In genomic region chr10:79399242-79399831, GRCh38 we compare ENCODE assay signal across 8 cellular contexts. TPM values are rescaled to one million over a fixed set of nuclear protein-coding genes. Genes with fewer than 3 reads are reported as not detected.
DNase-seq lines count a peak whose midpoint lies in the region; ATAC-seq and TF ChIP-seq lines count a peak whose summit lies in the region.

No MANE protein-coding gene starts in this region.

- no peaks in the 10 kb centered on the region for H3K4me1 ChIP-seq in effector memory CD4-positive, alpha-beta T cell (ENCODE audit: control insufficient read depth, insufficient read depth, low read length, poor library complexity, severe bottlenecking)

- H3K4me1 Mint-ChIP-seq in WTC11: peaks cover 33% of the 10 kb centered on the region
- H3K4me1 Mint-ChIP-seq in activated T-cell treated with anti-CD3 and anti-CD28 coated beads, Interleukin-2, amount 50 U/mL, for 72 hours (ENCODE audit: low read depth): no peaks in the 10 kb centered on the region

- no peak for TF ChIP-seq CTCF in WTC11 (IDR thresholded peaks at IDR 0.05)

- H3K27ac ChIP-seq in effector memory CD4-positive, alpha-beta T cell (ENCODE audit: insufficient read depth, low read length, poor library complexity, severe bottlenecking): no peak overlapping the region

- H3K9me3 Mint-ChIP-seq in WTC11: no peaks in the 10 kb centered on the region
- no peaks in the 10 kb centered on the region for H3K9me3 Mint-ChIP-seq in activated T-cell treated with anti-CD3 and anti-CD28 coated beads, Interleukin-2, amount 50 U/mL, for 72 hours

- H3K4me3 ChIP-seq in effector memory CD4-positive, alpha-beta T cell (ENCODE audit: insufficient read depth, low read depth, low read length, poor library complexity, severe bottlenecking): no peak overlapping the region

- DNase-seq in HCEC 1CT (peak; percentile 92), WTC11 (ENCODE audit: low spot score) (peak; percentile 70), Right ventricle myocardium superior (peak; percentile 94), pons (ENCODE audit: low spot score) (peak; percentile 81), GM19238 (ENCODE audit: insufficient read length, low spot score) (no peak)
- DNase-seq in effector memory CD4-positive, alpha-beta T cell: no peak
- DNase-seq in activated T-cell treated with anti-CD3 and anti-CD28 coated beads, Interleukin-2, amount 50 U/mL, for 72 hours: no peak

- H3K27me3 Mint-ChIP-seq in WTC11 (ENCODE audit: low read depth): peaks cover 6% of the 10 kb centered on the region; the same call in 1 of the 2 replicates
- peaks cover 5% of the 10 kb centered on the region for H3K27me3 Mint-ChIP-seq in activated T-cell treated with anti-CD3 and anti-CD28 coated beads, Interleukin-2, amount 50 U/mL, for 72 hours (ENCODE audit: low read depth)

- ATAC-seq in WTC11 (peak; percentile 83), Right ventricle myocardium superior (ENCODE audit: poor library complexity) (peak; percentile 78), HG02884 (IDR thresholded peaks at IDR 0.05; ENCODE audit: unreplicated experiment) (no peak)
- ATAC-seq in activated T-cell treated with anti-CD3 and anti-CD28 coated beads, Interleukin-2, amount 50 U/mL, for 72 hours (replicated peaks in 1 of 2): no peak

- H3K27me3 ChIP-seq in effector memory CD4-positive, alpha-beta T cell (replicated peaks; ENCODE audit: control insufficient read depth, insufficient read depth, low read length, poor library complexity, severe bottlenecking): no peaks in the 10 kb centered on the region

- POLR2A ChIA-PET in WTC11 (lab: Charles Lee): interaction anchor here (0.9 kb wide), 1 partner anchor 45 kb away, joined by 4 read pairs; no protein-coding TSS in a partner anchor

- H3K36me3 Mint-ChIP-seq in WTC11: no peaks in the 10 kb centered on the region
- H3K36me3 Mint-ChIP-seq in activated T-cell treated with anti-CD3 and anti-CD28 coated beads, Interleukin-2, amount 50 U/mL, for 72 hours (ENCODE audit: insufficient read depth in 2 of 2): no peaks in the 10 kb centered on the region

- H3K4me3 Mint-ChIP-seq in WTC11: peak overlapping the region; percentile 20; the same call in 1 of the 2 replicates
- H3K4me3 Mint-ChIP-seq in activated T-cell treated with anti-CD3 and anti-CD28 coated beads, Interleukin-2, amount 50 U/mL, for 72 hours: no peak overlapping the region

- H3K9me3 ChIP-seq in effector memory CD4-positive, alpha-beta T cell (ENCODE audit: control insufficient read depth, low read length): no peaks in the 10 kb centered on the region

- intact Hi-C loops in Right ventricle myocardium superior (cut with DNase I): no loop called here

- H3K36me3 ChIP-seq in effector memory CD4-positive, alpha-beta T cell (ENCODE audit: control insufficient read depth, insufficient read depth, low read length): no peaks in the 10 kb centered on the region

- CTCF ChIA-PET in WTC11 (lab: Charles Lee): interaction anchor here (0.6 to 2.8 kb wide), 8 partner anchors 9 to 89 kb away, joined by 3 to 19 read pairs (median 10); partner anchors contain the start of gene ZCCHC24

- H3K27ac Mint-ChIP-seq in WTC11: peak overlapping the region; percentile 76
- no peak overlapping the region for H3K27ac Mint-ChIP-seq in activated T-cell treated with anti-CD3 and anti-CD28 coated beads, Interleukin-2, amount 50 U/mL, for 72 hours

TF ChIP-seq in WTC11, 78 proteins besides CTCF, POLR2A, EP300 and RAD21:
- TF ChIP-seq ZNF121 (CRISPR knock-in tag; IDR thresholded peaks at IDR 0.05) (0 out of 2 replicates have a peak, but pooled peaks have one; percentile 80), FOXP4 (CRISPR knock-in tag; IDR thresholded peaks at IDR 0.05) (peak; percentile 12; the same call in 1 of the 2 replicates), PRRX2 (CRISPR knock-in tag; IDR thresholded peaks at IDR 0.05) (no peak)

RNA-seq across cellular contexts. Expression of gene ZCCHC24, which starts 46.1 kb away (rescaled TPM):
- total RNA-seq in WTC11 (2021) (6.0 to 7.7 TPM (median 6.2 TPM) in 3 replicates), Right ventricle myocardium superior (53.3 TPM)
- 1 to 10 TPM; 1.1 to 1.7 TPM for total RNA-seq in activated T-cell treated with anti-CD3 and anti-CD28 coated beads, Interleukin-2, amount 50 U/mL, for 72 hours

RNA-seq across cellular contexts. Expression of gene PPIF, which starts 52.1 kb away (rescaled TPM):
- total RNA-seq in WTC11 (2021) (80.9 to 91.4 TPM (median 89.9 TPM) in 3 replicates), Right ventricle myocardium superior (146 TPM)
- 100 to 1,000 TPM; 102 to 104 TPM for total RNA-seq in activated T-cell treated with anti-CD3 and anti-CD28 coated beads, Interleukin-2, amount 50 U/mL, for 72 hours

Comparison
In these comparisons a context has a peak if more than half of its experiments do, and no peak if none do; other contexts are left out.
1. DNase-seq: peak in HCEC 1CT (single experiment), WTC11 (single experiment), Right ventricle myocardium superior (single experiment) and pons (single experiment); none in effector memory CD4-positive, alpha-beta T cell (0 of 3), activated T-cell treated with anti-CD3 and anti-CD28 coated beads, Interleukin-2, amount 50 U/mL, for 72 hours (0 of 2) and GM19238 (single experiment).
2. ATAC-seq: peak in WTC11 (single experiment) and Right ventricle myocardium superior (single experiment); none in HG02884 (single experiment) and activated T-cell treated with anti-CD3 and anti-CD28 coated beads, Interleukin-2, amount 50 U/mL, for 72 hours (0 of 2).